7 cellular contexts compared by ENCODE assay signal in genomic region chr14:76647699-76648298, GRCh38.
A peak's percentile ranks its signal among the peaks of the same experiment; 100 is the strongest.
DNase-seq lines count a peak whose midpoint lies in the region; ATAC-seq and TF ChIP-seq lines count a peak whose summit lies in the region.

No MANE protein-coding gene starts in this region.

- intact Hi-C loops in HCT116 (cut with micrococcal nuclease) = loop anchor here (5.0 to 10.0 kb wide), 3 partner anchors 260 to 743 kb away; partner anchors contain the start of gene IFT43
- intact Hi-C loops in heart right ventricle (cut with DNase I) = loop anchor here (1.0 to 10.0 kb wide), 7 partner anchors 190 to 595 kb away; no protein-coding TSS in a partner anchor
- intact Hi-C loops in sigmoid colon (cut with DNase I) = loop anchor here (1.0 to 10.0 kb wide), 4 partner anchors 133 to 596 kb away; no protein-coding TSS in a partner anchor

- H3K9me3 ChIP-seq in DND-41 (ENCODE audit: insufficient read depth, low read length, severe bottlenecking) (no peaks in the 10 kb centered on the region), HCT116 (ENCODE audit: control insufficient read depth in 1 of 2, insufficient read depth in 1 of 2, low read depth in 1 of 2, low read length in 2 of 2) (no peaks in the 10 kb centered on the region), heart right ventricle (no peaks in the 10 kb centered on the region), sigmoid colon (no peaks in the 10 kb centered on the region)

- no TSS peak for BruUV-seq in HCT116 (replicated peaks; lab: Mats Ljungman, UMichigan)

- TF ChIP-seq RAD21 in HCT116 (IDR thresholded peaks at IDR 0.05; ENCODE audit: low read depth) = peak; percentile 72

- H3K27me3 ChIP-seq in DND-41 (ENCODE audit: insufficient read depth, low read length, poor library complexity) (peaks cover 9% of the 10 kb centered on the region), HCT116 (ENCODE audit: insufficient read depth, low read length) (peaks cover 5% of the 10 kb centered on the region; the same call in 1 of the 2 replicates), heart right ventricle (no peaks in the 10 kb centered on the region), sigmoid colon (no peaks in the 10 kb centered on the region)

- H4K20me1 ChIP-seq in DND-41 (ENCODE audit: insufficient read depth, low read length) (no peaks in the 10 kb centered on the region), HCT116 (ENCODE audit: insufficient read depth) (no peaks in the 10 kb centered on the region)

- no peak overlapping the region for H3K4me3 ChIP-seq in DND-41 (ENCODE audit: low read depth in 1 of 2, low read length in 2 of 2)
- H3K4me3 ChIP-seq in HCT116 (replicated peaks in 1 of 2; ENCODE audit: low read depth in 1 of 2, low read length in 2 of 2) = no peak overlapping the region
- no peak overlapping the region for H3K4me3 ChIP-seq in heart right ventricle
- no peak overlapping the region for H3K4me3 ChIP-seq in sigmoid colon

- H3K36me3 Mint-ChIP-seq in activated T-helper 17 cell treated with anti-CD3 and anti-CD28 coated beads, Interleukin-2, amount 50 U/mL, for 72 hours (ENCODE audit: low read depth) = no peaks in the 10 kb centered on the region

- no peaks in the 10 kb centered on the region for H3K36me3 ChIP-seq in DND-41 (ENCODE audit: insufficient read depth, low read length)
- H3K36me3 ChIP-seq in HCT116 (ENCODE audit: control insufficient read depth in 1 of 2, insufficient read depth in 2 of 2, low read length in 2 of 2) = no peaks in the 10 kb centered on the region
- H3K36me3 ChIP-seq in heart right ventricle = no peaks in the 10 kb centered on the region
- no peaks in the 10 kb centered on the region for H3K36me3 ChIP-seq in sigmoid colon

- ATAC-seq in DND-41 (ENCODE audit: insufficient read depth, low read depth) (peak; percentile 86), HCT116 (peak; percentile 88), heart right ventricle (peak in 5 of 8 donors; percentile 38 to 77 (median 54))
- peak; percentile 44 for ATAC-seq in activated T-helper 17 cell treated with anti-CD3 and anti-CD28 coated beads, Interleukin-2, amount 50 U/mL, for 72 hours (replicated peaks)

- no peaks in the 10 kb centered on the region for H3K9me3 Mint-ChIP-seq in activated T-helper 17 cell treated with anti-CD3 and anti-CD28 coated beads, Interleukin-2, amount 50 U/mL, for 72 hours

- POLR2A ChIA-PET in HCT116 (lab: Charles Lee) = no interaction called here

- H3K4me1 ChIP-seq in DND-41 (ENCODE audit: insufficient read depth, low read length) (no peaks in the 10 kb centered on the region), HCT116 (ENCODE audit: control insufficient read depth in 1 of 2, insufficient read depth in 2 of 2, low read length in 2 of 2) (no peaks in the 10 kb centered on the region), heart right ventricle (peaks cover 0 to 4% (median 0%) of the 10 kb centered on the region in 9 donors), sigmoid colon (peaks cover 0 to 3% (median 0%) of the 10 kb centered on the region in 4 donors)

- DNase-seq in DND-41 (peak; percentile 40), HCT116 (ENCODE audit: low read depth, low spot score) (peak; percentile 48), NCI-H2227 (lab: John Stamatoyannopoulos, UW; ENCODE audit: unreplicated experiment) (peak; percentile 74), heart right ventricle (no peak), sigmoid colon (no peak)
- DNase-seq in stimulated activated naive CD4-positive, alpha-beta T cell treated with Interleukin-2 at 50 U/mL for 16 hours (lab: John Stamatoyannopoulos, UW) = no peak

- WGBS in heart right ventricle, 2 donors = 84 to 85% methylated on average over 7 of the region's 7 CpGs
- 81 to 83% methylated on average over 7 of the region's 7 CpGs for WGBS in sigmoid colon, 2 donors

- no peaks in the 10 kb centered on the region for H3K4me1 Mint-ChIP-seq in activated T-helper 17 cell treated with anti-CD3 and anti-CD28 coated beads, Interleukin-2, amount 50 U/mL, for 72 hours

- TF ChIP-seq POLR2A in HCT116 (IDR thresholded peaks at IDR 0.05; ENCODE audit: borderline replicate concordance, extremely low read depth, insufficient read depth, insufficient read length) (no peak), sigmoid colon (IDR thresholded peaks at IDR 0.05) (no peak)

- H3K9ac ChIP-seq in DND-41 (ENCODE audit: low read depth, low read length) (no peak overlapping the region), HCT116 (ENCODE audit: low read length) (no peak overlapping the region)

- H3K27ac ChIP-seq in DND-41 (ENCODE audit: low read length) = no peak overlapping the region
- no peak overlapping the region for H3K27ac ChIP-seq in HCT116 (ENCODE audit: low read depth, low read length)
- H3K27ac ChIP-seq in heart right ventricle = no peak overlapping the region
- H3K27ac ChIP-seq in sigmoid colon = no peak overlapping the region

- no peak overlapping the region for H3K27ac Mint-ChIP-seq in activated T-helper 17 cell treated with anti-CD3 and anti-CD28 coated beads, Interleukin-2, amount 50 U/mL, for 72 hours

- peak; percentile 93 for TF ChIP-seq CTCF in DND-41 (IDR thresholded peaks at IDR 0.05; ENCODE audit: borderline replicate concordance, extremely low read depth, low read length, poor library complexity, severe bottlenecking)
- TF ChIP-seq CTCF in HCT116 (IDR thresholded peaks at IDR 0.05 in 2 of 3, conservative IDR thresholded peaks at IDR 0.05 in 1 of 3; ENCODE audit: borderline replicate concordance in 1 of 3, insufficient read depth in 1 of 3, low read depth in 2 of 3, low read length in 2 of 3) = peak; percentile 39 to 91 (median 86); a peak in 5 of 6 replicates
- TF ChIP-seq CTCF in heart right ventricle (IDR thresholded peaks at IDR 0.05) = peak; percentile 54 to 90 (median 82)
- peak; percentile 49 to 77 (median 62) for TF ChIP-seq CTCF in sigmoid colon (IDR thresholded peaks at IDR 0.05)

- H3K79me2 ChIP-seq in DND-41 (ENCODE audit: insufficient read depth, low read length) (no peaks in the 10 kb centered on the region), HCT116 (ENCODE audit: insufficient read depth, low read length) (no peaks in the 10 kb centered on the region)

- peaks cover 14% of the 10 kb centered on the region for H3K27me3 Mint-ChIP-seq in activated T-helper 17 cell treated with anti-CD3 and anti-CD28 coated beads, Interleukin-2, amount 50 U/mL, for 72 hours

- H3K9me2 ChIP-seq in HCT116 (ENCODE audit: insufficient read depth) = no peaks in the 10 kb centered on the region

- CTCF ChIA-PET in HCT116 (lab: Charles Lee) = interaction anchor here (0.6 to 1.8 kb wide), 9 partner anchors 15 to 939 kb away, joined by 3 to 6 read pairs (median 3); partner anchors contain the start of gene VASH1

- RAD21 ChIA-PET in HCT116 (lab: Charles Lee; ENCODE audit: low non-redundant PET in 1 of 2, low total read pairs in 2 of 2, uncharacterized antibody in 2 of 2, unreplicated experiment in 2 of 2) = no interaction called here

- no peak overlapping the region for H3K4me3 Mint-ChIP-seq in activated T-helper 17 cell treated with anti-CD3 and anti-CD28 coated beads, Interleukin-2, amount 50 U/mL, for 72 hours

- no peak overlapping the region for H3K4me2 ChIP-seq in DND-41 (ENCODE audit: insufficient read depth, low read length)
- H3K4me2 ChIP-seq in HCT116 (ENCODE audit: low read length) = no peak overlapping the region

- H2AFZ ChIP-seq in DND-41 (ENCODE audit: low read depth, low read length) = no peak overlapping the region
- peak overlapping the region; percentile 23 for H2AFZ ChIP-seq in HCT116 (ENCODE audit: low read depth, low read length, poor library complexity, severe bottlenecking)

- TF ChIP-seq EP300 in sigmoid colon (IDR thresholded peaks at IDR 0.05) = no peak

TF ChIP-seq in HCT116, 20 proteins besides CTCF, POLR2A, EP300 and RAD21:
- TF ChIP-seq EZH2phosphoT487 (IDR thresholded peaks at IDR 0.05; ENCODE audit: borderline replicate concordance) = no peak
- no peak for TF ChIP-seq SRF (IDR thresholded peaks at IDR 0.05; ENCODE audit: low read depth)
- no peak for TF ChIP-seq FOSL1 (IDR thresholded peaks at IDR 0.05; ENCODE audit: low read depth)
- no peak for TF ChIP-seq ZBTB33 (IDR thresholded peaks at IDR 0.05; ENCODE audit: extremely low read depth, insufficient replicate concordance, low read length)
- no peak for TF ChIP-seq EZH2 (IDR thresholded peaks at IDR 0.05)
- no peak for TF ChIP-seq ATF3 (IDR thresholded peaks at IDR 0.05)
- no peak for TF ChIP-seq SIN3A (IDR thresholded peaks at IDR 0.05; ENCODE audit: low read depth)
- TF ChIP-seq ELF1 (IDR thresholded peaks at IDR 0.05; ENCODE audit: borderline replicate concordance, low read depth) = no peak
- no peak for TF ChIP-seq ZNF274 (IDR thresholded peaks at IDR 0.05; ENCODE audit: low read depth, low read length)
- no peak for TF ChIP-seq ZFX (IDR thresholded peaks at IDR 0.05)
- no peak for TF ChIP-seq JUND (IDR thresholded peaks at IDR 0.05)
- no peak for TF ChIP-seq CBX3 (IDR thresholded peaks at IDR 0.05; ENCODE audit: low read depth)
- TF ChIP-seq MAX (IDR thresholded peaks at IDR 0.05) = no peak
- no peak for TF ChIP-seq POLR2AphosphoS5 (IDR thresholded peaks at IDR 0.05; ENCODE audit: low read depth, low read length)
- TF ChIP-seq EGR1 (IDR thresholded peaks at IDR 0.05; ENCODE audit: low read depth) = no peak

Comparison
In these comparisons a context has a peak if more than half of its experiments do, and no peak if none do; other contexts are left out.
1. DNase-seq: peak in DND-41 (single experiment), HCT116 (single experiment) and NCI-H2227 (single experiment); none in heart right ventricle (0 of 2), sigmoid colon (single experiment) and stimulated activated naive CD4-positive, alpha-beta T cell treated with Interleukin-2 at 50 U/mL for 16 hours (single experiment).
2. Peak in every context shown above with its lines, with median percentiles within 50 percentile points of each other: ATAC-seq and CTCF ChIP-seq.